ENCODE assay signal across 28 cellular contexts in genomic region chr1:20072771-20073170, GRCh38. TPM values are rescaled to one million over a fixed set of nuclear protein-coding genes. Genes with fewer than 3 reads are reported as not detected.
"Had no signal": no experiment of that assay in that cellular context is flagged by ENCODE, and none has a peak within 500 bp of the region (broad histone marks: within the 10 kb centered on the region; RNA-seq: fewer than 3 reads in every experiment).

No MANE protein-coding gene starts in this region.

- H3K27ac Mint-ChIP-seq: immature natural killer cell; naive thymus-derived CD8-positive, alpha-beta T cell; neural progenitor cell; progenitor cell of endocrine pancreas; stimulated activated naive B cell treated with anti-CD40 and anti-IgM and Interleukin-4, amounts not matched to agents 10 μg/mL and 1 μg/mL and 100 μg/mL, for 72 hours; stimulated activated naive CD8-positive, alpha-beta T cell treated with anti-CD3 and anti-CD28 coated beads, Interleukin-15, amount 100 ng/mL, for 72 hours had no signal

- ATAC-seq: gastrocnemius medialis; left lung; naive thymus-derived CD8-positive, alpha-beta T cell; pancreas; right lobe of liver; stimulated activated naive CD8-positive, alpha-beta T cell treated with anti-CD3 and anti-CD28 coated beads, Interleukin-15, amount 100 ng/mL, for 72 hours; upper lobe of right lung had no signal

- H3K9me3 ChIP-seq: gastrocnemius medialis, left lung, pancreas, right lobe of liver, testis, tibial nerve, upper lobe of right lung, vagina had no signal

- H3K36me3 ChIP-seq: gastrocnemius medialis, left lung, neural progenitor cell, pancreas, right lobe of liver, tibial nerve, upper lobe of right lung, vagina had no signal

- H3K4me1 ChIP-seq: left lung, neural progenitor cell, pancreas, right lobe of liver, vagina had no signal

- H3K27me3 ChIP-seq: neural progenitor cell, pancreas, right lobe of liver, testis, upper lobe of right lung, vagina had no signal

- H3K4me3 Mint-ChIP-seq: immature natural killer cell; naive thymus-derived CD8-positive, alpha-beta T cell; neural progenitor cell; stimulated activated naive B cell treated with anti-CD40 and anti-IgM and Interleukin-4, amounts not matched to agents 10 μg/mL and 1 μg/mL and 100 μg/mL, for 72 hours; stimulated activated naive CD8-positive, alpha-beta T cell treated with anti-CD3 and anti-CD28 coated beads, Interleukin-15, amount 100 ng/mL, for 72 hours had no signal

- H3K4me3 ChIP-seq: dorsolateral prefrontal cortex, gastrocnemius medialis, left lung, lung, neural progenitor cell, pancreas, right lobe of liver, testis, tibial nerve, upper lobe of right lung, vagina had no signal

- H3K36me3 Mint-ChIP-seq: naive thymus-derived CD8-positive, alpha-beta T cell; neural progenitor cell; stimulated activated naive B cell treated with anti-CD40 and anti-IgM and Interleukin-4, amounts not matched to agents 10 μg/mL and 1 μg/mL and 100 μg/mL, for 72 hours had no signal

- H3K27ac ChIP-seq: dorsolateral prefrontal cortex, gastrocnemius medialis, left lung, neural progenitor cell, pancreas, right lobe of liver, testis, tibial nerve, upper lobe of right lung, vagina had no signal

- H3K4me1 Mint-ChIP-seq: neural progenitor cell had no signal

- DNase-seq: cortex of kidney; dorsolateral prefrontal cortex; effector CD8-positive, alpha-beta T cell; gastrocnemius medialis; glutamatergic neuron; immature natural killer cell; left lung; mesendoderm; naive thymus-derived CD8-positive, alpha-beta T cell; nucleus accumbens; pancreas; right lobe of liver; stimulated activated CD4-positive, alpha-beta T cell treated with anti-CD3 and anti-CD28 coated beads, Interleukin-2, amount 100 ng/mL, for 24 hours; stimulated activated CD4-positive, alpha-beta T cell treated with anti-CD3 and anti-CD28 coated beads, Interleukin-4, amount 100 ng/mL, for 4 hours; stimulated activated naive B cell treated with anti-CD40 and anti-IgM and Interleukin-4, amounts not matched to agents 10 μg/mL and 1 μg/mL and 100 μg/mL, for 72 hours; stimulated activated naive CD8-positive, alpha-beta T cell treated with anti-CD3 and anti-CD28 coated beads, Interleukin-15, amount 100 ng/mL, for 72 hours; testis; upper lobe of right lung had no signal

- H3K9me3 Mint-ChIP-seq: naive thymus-derived CD8-positive, alpha-beta T cell; neural progenitor cell; stimulated activated naive B cell treated with anti-CD40 and anti-IgM and Interleukin-4, amounts not matched to agents 10 μg/mL and 1 μg/mL and 100 μg/mL, for 72 hours; stimulated activated naive CD8-positive, alpha-beta T cell treated with anti-CD3 and anti-CD28 coated beads, Interleukin-15, amount 100 ng/mL, for 72 hours had no signal

RNA-seq across cellular contexts. Expression of gene PLA2G5, which starts 2.8 kb away (rescaled TPM):
- total RNA-seq: chondrocyte; fibroblast of villous mesenchyme; gastrocnemius medialis; mononuclear cell; naive thymus-derived CD8-positive, alpha-beta T cell; progenitor cell of endocrine pancreas had no signal
- polyA plus RNA-seq: immature natural killer cell; naive thymus-derived CD8-positive, alpha-beta T cell had no signal

RNA-seq across cellular contexts. Expression of gene PLA2G2D, which starts 46.6 kb away (rescaled TPM):
- total RNA-seq: chondrocyte; fibroblast of villous mesenchyme; gastrocnemius medialis; left lung; mononuclear cell; naive thymus-derived CD8-positive, alpha-beta T cell; progenitor cell of endocrine pancreas; skeletal muscle tissue; tibial nerve; upper lobe of right lung; vagina had no signal
- polyA plus RNA-seq: immature natural killer cell; keratinocyte; naive thymus-derived CD8-positive, alpha-beta T cell; pancreas had no signal
